ENCODE assay signal across 8 cellular contexts in genomic region chr14:35403085-35403396, GRCh38. TPM values are rescaled to one million over a fixed set of nuclear protein-coding genes. Genes with fewer than 3 reads are reported as not detected.
DNase-seq lines count a peak whose midpoint lies in the region; ATAC-seq and TF ChIP-seq lines count a peak whose summit lies in the region.

No MANE protein-coding gene starts in this region.

- TF ChIP-seq CTCF in DND-41 (IDR thresholded peaks at IDR 0.05; ENCODE audit: borderline replicate concordance, extremely low read depth, low read length, poor library complexity, severe bottlenecking) (no peak), mesothelial cell of epicardium (IDR thresholded peaks at IDR 0.05; ENCODE audit: unreplicated experiment) (no peak)

- H3K27me3 Mint-ChIP-seq in T-helper 2 cell treated with Interferon-gamma antibody and Interleukin-4, amounts not matched to agents 5 μg/mL and 100 μg/mL, for 36 hours (ENCODE audit: low read depth): no peaks in the 10 kb centered on the region
- no peaks in the 10 kb centered on the region for H3K27me3 Mint-ChIP-seq in mesothelial cell of epicardium (ENCODE audit: low read depth)

- peak overlapping the region; percentile 86 for H3K4me2 ChIP-seq in DND-41 (ENCODE audit: insufficient read depth, low read length)

- peak overlapping the region; percentile 94 for H3K4me3 Mint-ChIP-seq in T-helper 2 cell treated with Interferon-gamma antibody and Interleukin-4, amounts not matched to agents 5 μg/mL and 100 μg/mL, for 36 hours
- H3K4me3 Mint-ChIP-seq in mesothelial cell of epicardium: peak overlapping the region; percentile 81

- H3K36me3 ChIP-seq in DND-41 (ENCODE audit: insufficient read depth, low read length): peaks cover 38% of the 10 kb centered on the region

- H3K79me2 ChIP-seq in DND-41 (ENCODE audit: insufficient read depth, low read length): peaks cover 43% of the 10 kb centered on the region

- no peaks in the 10 kb centered on the region for H3K27me3 ChIP-seq in DND-41 (ENCODE audit: insufficient read depth, low read length, poor library complexity)

- H3K9me3 ChIP-seq in DND-41 (ENCODE audit: insufficient read depth, low read length, severe bottlenecking): no peaks in the 10 kb centered on the region

- ATAC-seq in DND-41 (ENCODE audit: insufficient read depth, low read depth) (no peak), GM21786 (IDR thresholded peaks at IDR 0.05; ENCODE audit: unreplicated experiment) (no peak)

- peak overlapping the region in 1 of 2 experiments; percentile 93; a peak in 3 of 4 replicates for H3K4me3 ChIP-seq in DND-41 (ENCODE audit: low read depth in 1 of 2, low read length in 2 of 2)

- H2AFZ ChIP-seq in DND-41 (ENCODE audit: low read depth, low read length): no peak overlapping the region

- H3K4me1 Mint-ChIP-seq in T-helper 2 cell treated with Interferon-gamma antibody and Interleukin-4, amounts not matched to agents 5 μg/mL and 100 μg/mL, for 36 hours (ENCODE audit: low read depth): peaks cover 51% of the 10 kb centered on the region
- H3K4me1 Mint-ChIP-seq in mesothelial cell of epicardium: peaks cover 56% of the 10 kb centered on the region

- peaks cover 25% of the 10 kb centered on the region for H4K20me1 ChIP-seq in DND-41 (ENCODE audit: insufficient read depth, low read length)

- H3K9ac ChIP-seq in DND-41 (ENCODE audit: low read depth, low read length): peak overlapping the region; percentile 98

- H3K27ac Mint-ChIP-seq in T-helper 2 cell treated with Interferon-gamma antibody and Interleukin-4, amounts not matched to agents 5 μg/mL and 100 μg/mL, for 36 hours: peak overlapping the region; percentile 86
- peak overlapping the region; percentile 98 for H3K27ac Mint-ChIP-seq in mesothelial cell of epicardium

- no peaks in the 10 kb centered on the region for H3K9me3 Mint-ChIP-seq in T-helper 2 cell treated with Interferon-gamma antibody and Interleukin-4, amounts not matched to agents 5 μg/mL and 100 μg/mL, for 36 hours
- H3K9me3 Mint-ChIP-seq in mesothelial cell of epicardium: no peaks in the 10 kb centered on the region

- H3K36me3 Mint-ChIP-seq in T-helper 2 cell treated with Interferon-gamma antibody and Interleukin-4, amounts not matched to agents 5 μg/mL and 100 μg/mL, for 36 hours (ENCODE audit: low read depth): peaks cover 49% of the 10 kb centered on the region
- peaks cover 35% of the 10 kb centered on the region for H3K36me3 Mint-ChIP-seq in mesothelial cell of epicardium

- DNase-seq in DND-41 (no peak), mesothelial cell of epicardium (ENCODE audit: low spot score in 2 of 2, unreplicated experiment in 2 of 2) (no peak), NCI-H1092 (lab: John Stamatoyannopoulos, UW) (no peak), NCI-H748 (lab: John Stamatoyannopoulos, UW; ENCODE audit: unreplicated experiment) (no peak)
- peak; percentile 54 for DNase-seq in T-helper 2 cell treated with Interferon-gamma antibody and Interleukin-4, amounts not matched to agents 5 μg/mL and 100 μg/mL, for 36 hours (ENCODE audit: low spot score)

- H3K4me1 ChIP-seq in DND-41 (ENCODE audit: insufficient read depth, low read length): peaks cover 48% of the 10 kb centered on the region

- H3K27ac ChIP-seq in DND-41 (ENCODE audit: low read length) (peak overlapping the region; percentile 77), cingulate gyrus (ENCODE audit: low read depth, low read length) (peak overlapping the region; percentile 96), temporal lobe (ENCODE audit: low read depth, low read length) (peak overlapping the region; percentile 99)

RNA-seq across cellular contexts. Expression of gene NFKBIA, which starts 1.5 kb away (rescaled TPM):
- total RNA-seq in mesothelial cell of epicardium: 196 to 218 TPM (median 205 TPM) in 3 replicates
- 22.4 TPM for total RNA-seq in temporal lobe
